ENCODE assay signal across 20 cellular contexts in the genomic region with DNA sequence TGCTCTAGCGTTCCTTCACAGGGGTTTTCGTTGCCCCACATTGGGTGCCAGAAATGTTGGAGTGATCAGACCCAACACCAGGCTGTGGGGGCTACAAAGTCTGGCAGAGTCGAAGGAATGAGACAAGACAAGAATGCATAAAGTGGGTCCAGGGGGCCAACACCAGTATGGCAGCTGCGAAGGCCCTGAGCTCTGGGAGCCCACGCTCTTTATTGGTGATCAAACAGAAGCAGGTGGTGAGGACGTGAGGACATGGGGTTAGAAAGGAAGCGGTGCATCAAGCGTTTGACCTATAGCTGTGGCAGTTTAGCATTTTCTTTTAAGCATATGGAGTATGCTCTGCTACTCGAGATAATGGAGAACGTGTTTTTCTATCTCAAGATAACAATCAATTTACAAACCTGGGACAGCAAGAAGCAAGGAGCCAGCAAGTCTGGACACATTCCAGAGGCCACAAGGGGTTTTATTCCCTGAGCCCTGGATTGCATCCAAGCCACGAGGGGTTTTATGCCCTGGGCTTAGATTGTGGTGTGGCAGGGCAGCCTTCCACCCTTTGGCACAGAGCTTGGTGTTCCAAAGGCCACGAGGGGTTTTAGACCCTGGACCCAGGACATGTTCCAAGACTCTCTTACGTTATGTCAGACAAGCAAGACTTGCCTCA. TPM values are rescaled to one million over a fixed set of nuclear protein-coding genes. Genes with fewer than 3 reads are reported as not detected.
DNase-seq lines count a peak whose midpoint lies in the region; ATAC-seq, FAIRE-seq and TF ChIP-seq lines count a peak whose summit lies in the region.
"Had no signal": no experiment of that assay in that cellular context is flagged by ENCODE, and none has a peak within 500 bp of the region (broad histone marks: within the 10 kb centered on the region; RNA-seq: fewer than 3 reads in every experiment).

No MANE protein-coding gene starts in this region.

- no peaks in the 10 kb centered on the region for H3K36me3 Mint-ChIP-seq in natural killer cell
- H3K36me3 Mint-ChIP-seq: CD4-positive, CD25-positive, alpha-beta regulatory T cell had no signal

- ATAC-seq in natural killer cell: no peak
- ATAC-seq: HepG2 had no signal

- no peak overlapping the region for H3K4me3 ChIP-seq in small intestine (ENCODE audit: low read depth in 1 of 2, low read length in 2 of 2)
- H3K4me3 ChIP-seq: BLaER1 treated with 17β-estradiol and CSF1 and Interleukin-3, amounts not matched to agents 10 nM and 100 nM had no signal

- peaks cover 0 to 3% of the 10 kb centered on the region in 2 donors for H3K27me3 Mint-ChIP-seq in natural killer cell (ENCODE audit: low read depth in 2 of 2)
- H3K27me3 Mint-ChIP-seq: CD4-positive, CD25-positive, alpha-beta regulatory T cell had no signal

- H3K4me1 ChIP-seq in small intestine (ENCODE audit: control insufficient read depth in 2 of 2, insufficient read depth in 1 of 2, low read depth in 1 of 2, low read length in 1 of 2): no peaks in the 10 kb centered on the region

- no peaks in the 10 kb centered on the region for H3K4me1 Mint-ChIP-seq in natural killer cell
- H3K4me1 Mint-ChIP-seq: CD4-positive, CD25-positive, alpha-beta regulatory T cell had no signal

- no peaks in the 10 kb centered on the region for H3K9me3 Mint-ChIP-seq in natural killer cell
- H3K9me3 Mint-ChIP-seq: CD4-positive, CD25-positive, alpha-beta regulatory T cell had no signal

- H3K4me3 Mint-ChIP-seq in natural killer cell: no peak overlapping the region
- H3K4me3 Mint-ChIP-seq: CD4-positive, CD25-positive, alpha-beta regulatory T cell had no signal

- DNase-seq in NCI-H2171 treated with DMSO at 0.1 percent for 48 hours (lab: John Stamatoyannopoulos, UW): peak; percentile 44
- no peak for DNase-seq in NCI-H2171 (lab: John Stamatoyannopoulos, UW)
- peak; percentile 60 for DNase-seq in M059J (ENCODE audit: low read depth)
- DNase-seq in glomerular visceral epithelial cell (ENCODE audit: extremely low spot score): peak; percentile 56
- peak; percentile 64 for DNase-seq in small intestine
- DNase-seq in stimulated activated CD4-positive, alpha-beta T cell treated with anti-CD3 and anti-CD28 coated beads, Interleukin-4, amount 100 ng/mL, for 1 hour: no peak
- DNase-seq in natural killer cell: no peak
- DNase-seq in DMS153 (lab: John Stamatoyannopoulos, UW): no peak
- DNase-seq: 8988T; AML-193; CD4-positive, CD25-positive, alpha-beta regulatory T cell; EL; HCEC 1CT had no signal

- H3K36me3 ChIP-seq in small intestine (ENCODE audit: control insufficient read depth in 2 of 2, insufficient read depth in 2 of 2, low read length in 2 of 2): no peaks in the 10 kb centered on the region
- H3K36me3 ChIP-seq: BLaER1 treated with 17β-estradiol and CSF1 and Interleukin-3, amounts not matched to agents 10 nM and 100 nM had no signal

- intact Hi-C loops in natural killer cell (cut with micrococcal nuclease): no loop called here

- H3K27ac Mint-ChIP-seq in natural killer cell: no peak overlapping the region
- H3K27ac Mint-ChIP-seq: CD4-positive, CD25-positive, alpha-beta regulatory T cell had no signal

- 69 to 78% (median 75%) methylated on average over 13 of the region's 13 CpGs for WGBS in small intestine, 3 donors

- no peak for FAIRE-seq in small intestine (lab: Jason Lieb, UNC)
- FAIRE-seq: G401.6, GM12892, GM19239, HepG2, HTR-8/SVneo had no signal

- H3K27ac ChIP-seq in small intestine (ENCODE audit: low read depth in 1 of 2, low read length in 1 of 2): no peak overlapping the region
- H3K27ac ChIP-seq: BLaER1 treated with 17β-estradiol and CSF1 and Interleukin-3, amounts not matched to agents 10 nM and 100 nM had no signal

- no peak for TF ChIP-seq CTCF in natural killer cell (IDR thresholded peaks at IDR 0.05)

- H3K27me3 ChIP-seq in small intestine (ENCODE audit: control insufficient read depth in 2 of 2, insufficient read depth in 2 of 2, low read length in 2 of 2): no peaks in the 10 kb centered on the region
- H3K27me3 ChIP-seq: BLaER1 treated with 17β-estradiol and CSF1 and Interleukin-3, amounts not matched to agents 10 nM and 100 nM had no signal

- no peaks in the 10 kb centered on the region for H3K9me3 ChIP-seq in small intestine (ENCODE audit: control insufficient read depth, low read depth)

RNA-seq across cellular contexts. Expression of a gene that starts 3.9 kb away (rescaled TPM):
- not detected in 2 replicates for total RNA-seq in M059J (2014; rRNA removed; shearing (Covaris generic))
- 1 to 10 TPM in 1 of 3 donors, under 1 TPM in 2; 0.03 to 4.5 (median 0.54) TPM for polyA plus RNA-seq in small intestine
- total RNA-seq in natural killer cell: under 1 TPM in 1 of 3 donors, not detected in 2; 0.45 TPM
- total RNA-seq: CD4-positive, CD25-positive, alpha-beta regulatory T cell; H4; HepG2 had no signal

RNA-seq across cellular contexts. Expression of a gene that starts 35.7 kb away (rescaled TPM):
- total RNA-seq in M059J (2014; rRNA removed; shearing (Covaris generic)): 21.4 and 28.0 TPM in 2 replicates
- 10 to 100 TPM; 26.4 to 49.8 (median 33.2) TPM for polyA plus RNA-seq in small intestine
- 100 to 1,000 TPM; 463 to 946 (median 562) TPM for total RNA-seq in natural killer cell

Comparison
In these comparisons a context has a peak if more than half of its experiments do, and no peak if none do; other contexts are left out.
1. DNase-seq: peak in NCI-H2171 treated with DMSO at 0.1 percent for 48 hours (single experiment), M059J (single experiment), glomerular visceral epithelial cell (single experiment) and small intestine (single experiment); none in NCI-H2171 (single experiment), stimulated activated CD4-positive, alpha-beta T cell treated with anti-CD3 and anti-CD28 coated beads, Interleukin-4, amount 100 ng/mL, for 1 hour (single experiment), natural killer cell (single experiment) and DMS153 (single experiment).
2. RNA of a gene that starts 35.7 kb away (total RNA-seq): 463 to 946 TPM in natural killer cell; 21.4 to 28.0 TPM in M059J; every median in the first group is over 10 times any median in the second.